19 cellular contexts compared by ENCODE assay signal in genomic region chr2:9760069-9760910, GRCh38.
DNase-seq lines count a peak whose midpoint lies in the region; ATAC-seq, FAIRE-seq and TF ChIP-seq lines count a peak whose summit lies in the region.
"Had no signal": no experiment of that assay in that cellular context is flagged by ENCODE, and none has a peak within 500 bp of the region (broad histone marks: within the 10 kb centered on the region; RNA-seq: fewer than 3 reads in every experiment).

No MANE protein-coding gene starts in this region.

- no peak overlapping the region for H2AFZ ChIP-seq in HepG2 (ENCODE audit: low read length)

- H3K4me3 ChIP-seq in HepG2 (replicated peaks in 1 of 3; ENCODE audit: insufficient read depth in 1 of 3, low read depth in 2 of 3, low read length in 3 of 3) (no peak overlapping the region), right lobe of liver (no peak overlapping the region), colonic mucosa (no peak overlapping the region)
- H3K4me3 ChIP-seq: breast epithelium had no signal

- TF ChIP-seq CTCF in HepG2 (CRISPR knock-in tag; IDR thresholded peaks at IDR 0.05) (no peak), right lobe of liver (IDR thresholded peaks at IDR 0.05) (no peak), colonic mucosa (IDR thresholded peaks at IDR 0.05) (no peak)

- POLR2A ChIA-PET in HepG2 (lab: Yijun Ruan, JAX), result no interaction called here

- H4K20me1 ChIP-seq in HepG2 (ENCODE audit: insufficient read depth, low read length), result no peaks in the 10 kb centered on the region

- in situ Hi-C loops in HepG2 (cut with HindIII; ENCODE audit: extremely low pct_ligation_motif_present, low pct_unique_long_range_greater_than_20kb), result no loop called here

- H3K9me3 ChIP-seq in HepG2 (ENCODE audit: low read length), result no peaks in the 10 kb centered on the region
- no peaks in the 10 kb centered on the region for H3K9me3 ChIP-seq in right lobe of liver
- H3K9me3 ChIP-seq in colonic mucosa, result no peaks in the 10 kb centered on the region
- H3K9me3 ChIP-seq: breast epithelium had no signal

- peaks cover 23% of the 10 kb centered on the region for H3K4me1 ChIP-seq in HepG2 (ENCODE audit: insufficient read depth, low read length)
- H3K4me1 ChIP-seq in right lobe of liver, result no peaks in the 10 kb centered on the region
- no peaks in the 10 kb centered on the region for H3K4me1 ChIP-seq in colonic mucosa

- H3K27ac ChIP-seq in HepG2 (ENCODE audit: extremely low read length, insufficient read depth, low read length) (no peak overlapping the region), right lobe of liver (no peak overlapping the region), cingulate gyrus (ENCODE audit: low read depth, low read length) (peak overlapping the region; percentile 49), colonic mucosa (no peak overlapping the region)
- H3K27ac ChIP-seq: breast epithelium, HL-60 had no signal

- no peak for DNase-seq in HepG2 (ENCODE audit: low spot score)
- DNase-seq in right lobe of liver, result no peak
- DNase-seq in MV-4-11 (lab: John Stamatoyannopoulos, UW), result peak; percentile 19
- DNase-seq in SW480 (ENCODE audit: low spot score), result no peak
- DNase-seq in colonic mucosa, result no peak
- DNase-seq: activated CD4-positive, alpha-beta T cell treated with anti-CD3 and anti-CD28 coated beads for 1 hour; DMS79 treated with DMSO at 0.1 percent for 48 hours; KG1; mesendoderm; NCI-H446 treated with DMSO at 0.1 percent for 48 hours; stimulated activated naive B cell treated with anti-CD40 and anti-IgM and Interleukin-4, amounts not matched to agents 10 μg/mL and 1 μg/mL and 100 μg/mL, for 72 hours; trophoblast cell had no signal

- TF ChIP-seq RAD21 in HepG2 (CRISPR knock-in tag; IDR thresholded peaks at IDR 0.05), result no peak

- TF ChIP-seq EP300 in HepG2 (IDR thresholded peaks at IDR 0.05; ENCODE audit: low read depth in 2 of 2, low read length in 2 of 2) (no peak), HepG2 (CRISPR knock-in tag; IDR thresholded peaks at IDR 0.05; ENCODE audit: borderline replicate concordance) (no peak)

- TF ChIP-seq POLR2A in HepG2 (IDR thresholded peaks at IDR 0.05; ENCODE audit: insufficient read depth in 1 of 2, low read depth in 2 of 2, low read length in 2 of 2), result no peak
- no peak for TF ChIP-seq POLR2A in right lobe of liver (IDR thresholded peaks at IDR 0.05)

- CTCF ChIA-PET in HepG2 (lab: Yijun Ruan, JAX; ENCODE audit: low intra/inter-chr PET ratio, low total read pairs), result no interaction called here

- no peak overlapping the region for H3K4me2 ChIP-seq in HepG2 (ENCODE audit: low read depth, low read length)

- H3K27me3 ChIP-seq in HepG2 (ENCODE audit: control insufficient read depth in 1 of 2, insufficient read depth in 2 of 2, low read length in 2 of 2), result peaks cover 8 to 92% of the 10 kb centered on the region in 2 experiments; a peak in 4 of 5 replicates
- H3K27me3 ChIP-seq in right lobe of liver, result no peaks in the 10 kb centered on the region
- no peaks in the 10 kb centered on the region for H3K27me3 ChIP-seq in colonic mucosa
- H3K27me3 ChIP-seq: breast epithelium had no signal

- ATAC-seq in HepG2 (no peak), right lobe of liver (no peak), GM18511 (IDR thresholded peaks at IDR 0.05; ENCODE audit: unreplicated experiment) (no peak)
- ATAC-seq: natural killer cell treated with Interleukin-12 subunit alpha and Interleukin-12 subunit beta and Interleukin-15 and Interleukin-18, amount 100 ng/mL, for 72 hours had no signal

- intact Hi-C loops in HepG2 (cut with micrococcal nuclease; ENCODE audit: unreplicated experiment), result no loop called here
- intact Hi-C loops in right lobe of liver (cut with DNase I), result no loop called here
- intact Hi-C loops in colonic mucosa (cut with DNase I), result no loop called here

- no peaks in the 10 kb centered on the region for H3K36me3 ChIP-seq in HepG2 (replicated peaks in 1 of 2; ENCODE audit: control insufficient read depth in 1 of 2, insufficient read depth in 2 of 2, low read length in 2 of 2)
- H3K36me3 ChIP-seq in right lobe of liver, result no peaks in the 10 kb centered on the region
- no peaks in the 10 kb centered on the region for H3K36me3 ChIP-seq in colonic mucosa
- H3K36me3 ChIP-seq: breast epithelium had no signal

- no TSS peak for BruUV-seq in HepG2 (replicated peaks; lab: Mats Ljungman, UMichigan)

- no peak for FAIRE-seq in HepG2 (lab: Jason Lieb, UNC)
- FAIRE-seq: H54, islet of Langerhans had no signal

- WGBS in HepG2 (ENCODE audit: low lambda C conversion rate), result 38% methylated on average over 5 of the region's 5 CpGs
- 60% methylated on average over 5 of the region's 5 CpGs for WGBS in right lobe of liver (ENCODE audit: insufficient coverage, low coverage, low lambda C conversion rate, missing lambda C conversion rate)

- H3K79me2 ChIP-seq in HepG2 (ENCODE audit: insufficient read depth, low read length), result no peaks in the 10 kb centered on the region

- no peak overlapping the region for H3K9ac ChIP-seq in HepG2 (ENCODE audit: insufficient read depth, low read depth, low read length)
- H3K9ac ChIP-seq in colonic mucosa (ENCODE audit: low read depth in 2 of 2, low read length in 2 of 2), result no peak overlapping the region

TF ChIP-seq in HepG2, 621 proteins besides CTCF, POLR2A, EP300 and RAD21:
- TF ChIP-seq ZFP36 (IDR thresholded peaks at IDR 0.05; ENCODE audit: borderline replicate concordance, low read depth, low read length, partially characterized antibody) (peak; percentile 52), ZSCAN25 (CRISPR knock-in tag; IDR thresholded peaks at IDR 0.05) (no peak), ZNF30 (CRISPR knock-in tag; IDR thresholded peaks at IDR 0.05) (no peak), TAF1 (CRISPR knock-in tag; IDR thresholded peaks at IDR 0.05) (no peak), ZNF101 (CRISPR knock-in tag; IDR thresholded peaks at IDR 0.05; ENCODE audit: borderline replicate concordance, low read depth) (no peak), CEBPB (IDR thresholded peaks at IDR 0.05; ENCODE audit: borderline replicate concordance, low read depth, low read length) (peak; percentile 46; the same call in 1 of the 2 replicates), ZSCAN31 (CRISPR knock-in tag; IDR thresholded peaks at IDR 0.05; ENCODE audit: low read depth) (no peak)
TF ChIP-seq in HepG2: peak in this region for 2.
